ENCODE assay signal across 1 cellular context in the genomic region with DNA sequence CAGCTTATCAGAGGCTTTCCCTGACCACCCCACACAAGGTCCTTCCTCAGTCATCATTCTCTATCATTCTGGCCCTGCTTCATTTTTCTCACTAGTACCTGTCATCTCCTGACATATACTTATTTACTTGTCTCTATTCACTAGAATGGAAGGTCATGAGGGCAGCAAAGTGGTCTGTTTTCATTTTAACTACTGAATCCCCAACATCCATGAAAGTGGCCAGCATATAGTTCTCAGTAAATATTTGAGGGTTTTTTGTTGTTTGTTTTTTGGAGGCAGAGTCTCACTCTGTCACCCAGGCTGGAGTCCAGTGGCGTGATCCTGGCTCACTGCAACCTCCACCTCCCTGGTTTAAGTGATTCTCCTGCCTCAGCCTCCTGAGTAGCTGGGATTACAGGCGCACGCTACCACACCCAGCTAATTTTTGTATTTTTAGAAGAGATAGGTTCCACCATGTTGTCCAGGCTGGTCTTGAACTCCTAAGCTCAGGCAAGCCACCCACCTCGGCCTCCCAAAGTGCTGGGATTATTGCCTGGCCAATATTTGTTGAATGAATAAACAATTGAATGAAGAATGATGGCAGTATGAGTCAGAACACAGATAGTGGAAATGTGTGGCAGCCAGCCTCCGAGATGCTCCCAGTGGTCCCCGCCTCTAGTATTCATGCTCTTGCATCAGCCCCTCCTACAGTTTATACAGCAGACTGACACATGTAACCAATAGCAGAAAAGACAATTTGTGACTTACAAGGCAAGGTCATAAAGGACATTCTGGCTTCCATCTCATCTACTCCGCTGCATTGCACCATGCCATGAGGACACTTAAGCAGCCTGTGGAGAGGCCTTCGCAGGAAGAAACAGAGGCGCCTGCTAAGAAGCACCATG.
TF ChIP-seq lines count a peak whose summit lies in the region.

No MANE protein-coding gene starts in this region.

TF ChIP-seq in K562, 482 proteins besides CTCF, POLR2A, EP300 and RAD21 (continued from another document):
- TF ChIP-seq, protein P1, sequence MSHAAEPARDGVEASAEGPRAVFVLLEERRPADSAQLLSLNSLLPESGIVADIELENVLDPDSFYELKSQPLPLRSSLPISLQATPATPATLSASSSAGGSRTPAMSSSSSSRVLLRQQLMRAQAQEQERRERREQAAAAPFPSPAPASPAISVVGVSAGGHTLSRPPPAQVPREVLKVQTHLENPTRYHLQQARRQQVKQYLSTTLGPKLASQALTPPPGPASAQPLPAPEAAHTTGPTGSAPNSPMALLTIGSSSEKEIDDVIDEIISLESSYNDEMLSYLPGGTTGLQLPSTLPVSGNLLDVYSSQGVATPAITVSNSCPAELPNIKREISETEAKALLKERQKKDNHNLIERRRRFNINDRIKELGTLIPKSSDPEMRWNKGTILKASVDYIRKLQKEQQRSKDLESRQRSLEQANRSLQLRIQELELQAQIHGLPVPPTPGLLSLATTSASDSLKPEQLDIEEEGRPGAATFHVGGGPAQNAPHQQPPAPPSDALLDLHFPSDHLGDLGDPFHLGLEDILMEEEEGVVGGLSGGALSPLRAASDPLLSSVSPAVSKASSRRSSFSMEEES (CRISPR knock-in tag; IDR thresholded peaks at IDR 0.05) = no peak
- TF ChIP-seq, protein P2, sequence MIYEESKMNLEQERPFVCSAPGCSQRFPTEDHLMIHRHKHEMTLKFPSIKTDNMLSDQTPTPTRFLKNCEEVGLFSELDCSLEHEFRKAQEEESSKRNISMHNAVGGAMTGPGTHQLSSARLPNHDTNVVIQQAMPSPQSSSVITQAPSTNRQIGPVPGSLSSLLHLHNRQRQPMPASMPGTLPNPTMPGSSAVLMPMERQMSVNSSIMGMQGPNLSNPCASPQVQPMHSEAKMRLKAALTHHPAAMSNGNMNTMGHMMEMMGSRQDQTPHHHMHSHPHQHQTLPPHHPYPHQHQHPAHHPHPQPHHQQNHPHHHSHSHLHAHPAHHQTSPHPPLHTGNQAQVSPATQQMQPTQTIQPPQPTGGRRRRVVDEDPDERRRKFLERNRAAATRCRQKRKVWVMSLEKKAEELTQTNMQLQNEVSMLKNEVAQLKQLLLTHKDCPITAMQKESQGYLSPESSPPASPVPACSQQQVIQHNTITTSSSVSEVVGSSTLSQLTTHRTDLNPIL (CRISPR knock-in tag; IDR thresholded peaks at IDR 0.05) = no peak
- TF ChIP-seq TRIM24 (IDR thresholded peaks at IDR 0.05) (peak; percentile 22 to 46; a peak in 1 of 4 replicates), ESRRA (IDR thresholded peaks at IDR 0.05; ENCODE audit: borderline replicate concordance, low read depth) (peak; percentile 88), RCOR1 (IDR thresholded peaks at IDR 0.05; ENCODE audit: borderline replicate concordance in 1 of 2, low read depth in 2 of 2, low read length in 2 of 2) (peak in 1 of 2 experiments; percentile 58; a peak in 1 of 4 replicates), ARID1B (IDR thresholded peaks at IDR 0.05) (0 out of 2 replicates have a peak, but pooled peaks have one; percentile 7), ZNF212 (CRISPR knock-in tag; IDR thresholded peaks at IDR 0.05) (no peak), IRF2 (CRISPR knock-in tag; IDR thresholded peaks at IDR 0.05) (no peak), FOSL1 (tag; conservative IDR thresholded peaks at IDR 0.05) (peak; percentile 90), JUND (IDR thresholded peaks at IDR 0.05; ENCODE audit: borderline replicate concordance, low read depth, low read length) (peak; percentile 75), JUND (tag; IDR thresholded peaks at IDR 0.05; ENCODE audit: borderline replicate concordance, low read depth, low read length) (no peak), MEIS2 (IDR thresholded peaks at IDR 0.05; ENCODE audit: partially characterized antibody) (peak; percentile 36), ATF7 (IDR thresholded peaks at IDR 0.05) (peak; percentile 36; the same call in 1 of the 2 replicates), CTBP1 (IDR thresholded peaks at IDR 0.05; ENCODE audit: borderline replicate concordance) (peak; percentile 81), ZNF584 (CRISPR knock-in tag; IDR thresholded peaks at IDR 0.05; ENCODE audit: low read depth) (peak; percentile 65; the same call in 1 of the 2 replicates), DPF2 (IDR thresholded peaks at IDR 0.05) (peak; percentile 43), ATF1 (CRISPR knock-in tag; IDR thresholded peaks at IDR 0.05) (no peak), ATF1 (tag; IDR thresholded peaks at IDR 0.05) (no peak), CEBPG (CRISPR knock-in tag; IDR thresholded peaks at IDR 0.05) (peak; percentile 92), CEBPG (tag; conservative IDR thresholded peaks at IDR 0.05 in 1 of 2, IDR thresholded peaks at IDR 0.05 in 1 of 2) (peak in 1 of 2 experiments; percentile 84; a peak in 2 of 4 replicates), JUN (IDR thresholded peaks at IDR 0.05; ENCODE audit: borderline replicate concordance, low read depth, low read length) (peak; percentile 39; the same call in 1 of the 2 replicates), JUN (CRISPR knock-in tag; IDR thresholded peaks at IDR 0.05; ENCODE audit: borderline replicate concordance) (no peak)
- TF ChIP-seq, protein P3, sequence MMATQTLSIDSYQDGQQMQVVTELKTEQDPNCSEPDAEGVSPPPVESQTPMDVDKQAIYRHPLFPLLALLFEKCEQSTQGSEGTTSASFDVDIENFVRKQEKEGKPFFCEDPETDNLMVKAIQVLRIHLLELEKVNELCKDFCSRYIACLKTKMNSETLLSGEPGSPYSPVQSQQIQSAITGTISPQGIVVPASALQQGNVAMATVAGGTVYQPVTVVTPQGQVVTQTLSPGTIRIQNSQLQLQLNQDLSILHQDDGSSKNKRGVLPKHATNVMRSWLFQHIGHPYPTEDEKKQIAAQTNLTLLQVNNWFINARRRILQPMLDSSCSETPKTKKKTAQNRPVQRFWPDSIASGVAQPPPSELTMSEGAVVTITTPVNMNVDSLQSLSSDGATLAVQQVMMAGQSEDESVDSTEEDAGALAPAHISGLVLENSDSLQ (IDR thresholded peaks at IDR 0.05) = peak; percentile 49; the same call in 1 of the 2 replicates
- TF ChIP-seq, protein P4, sequence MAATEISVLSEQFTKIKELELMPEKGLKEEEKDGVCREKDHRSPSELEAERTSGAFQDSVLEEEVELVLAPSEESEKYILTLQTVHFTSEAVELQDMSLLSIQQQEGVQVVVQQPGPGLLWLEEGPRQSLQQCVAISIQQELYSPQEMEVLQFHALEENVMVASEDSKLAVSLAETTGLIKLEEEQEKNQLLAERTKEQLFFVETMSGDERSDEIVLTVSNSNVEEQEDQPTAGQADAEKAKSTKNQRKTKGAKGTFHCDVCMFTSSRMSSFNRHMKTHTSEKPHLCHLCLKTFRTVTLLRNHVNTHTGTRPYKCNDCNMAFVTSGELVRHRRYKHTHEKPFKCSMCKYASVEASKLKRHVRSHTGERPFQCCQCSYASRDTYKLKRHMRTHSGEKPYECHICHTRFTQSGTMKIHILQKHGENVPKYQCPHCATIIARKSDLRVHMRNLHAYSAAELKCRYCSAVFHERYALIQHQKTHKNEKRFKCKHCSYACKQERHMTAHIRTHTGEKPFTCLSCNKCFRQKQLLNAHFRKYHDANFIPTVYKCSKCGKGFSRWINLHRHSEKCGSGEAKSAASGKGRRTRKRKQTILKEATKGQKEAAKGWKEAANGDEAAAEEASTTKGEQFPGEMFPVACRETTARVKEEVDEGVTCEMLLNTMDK (IDR thresholded peaks at IDR 0.05; ENCODE audit: borderline replicate concordance, insufficient read depth, low read depth, low read length, poor library complexity, severe bottlenecking) = no peak
- TF ChIP-seq, protein P5, sequence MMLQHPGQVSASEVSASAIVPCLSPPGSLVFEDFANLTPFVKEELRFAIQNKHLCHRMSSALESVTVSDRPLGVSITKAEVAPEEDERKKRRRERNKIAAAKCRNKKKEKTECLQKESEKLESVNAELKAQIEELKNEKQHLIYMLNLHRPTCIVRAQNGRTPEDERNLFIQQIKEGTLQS (IDR thresholded peaks at IDR 0.05) = peak; percentile 91
- TF ChIP-seq, protein P5 (CRISPR knock-in tag; conservative IDR thresholded peaks at IDR 0.05) = no peak
TF ChIP-seq in K562: peak in this region for 16.
